Comparison of ENCODE assay signal across 11 cellular contexts in genomic region chrX:150508461-150509367, GRCh38. TPM values are rescaled to one million over a fixed set of nuclear protein-coding genes. Genes with fewer than 3 reads are reported as not detected.
DNase-seq lines count a peak whose midpoint lies in the region; ATAC-seq, FAIRE-seq and TF ChIP-seq lines count a peak whose summit lies in the region.
"Had no signal": no experiment of that assay in that cellular context is flagged by ENCODE, and none has a peak within 500 bp of the region (broad histone marks: within the 10 kb centered on the region; RNA-seq: fewer than 3 reads in every experiment).

No MANE protein-coding gene starts in this region.

- H3K36me3 ChIP-seq in HepG2 (replicated peaks in 1 of 2; ENCODE audit: control insufficient read depth in 1 of 2, insufficient read depth in 2 of 2, low read length in 2 of 2) = no peaks in the 10 kb centered on the region

- no peak overlapping the region for H3K27ac ChIP-seq in HepG2 (ENCODE audit: extremely low read length, insufficient read depth, low read length)
- peak overlapping the region; percentile 75 for H3K27ac ChIP-seq in substantia nigra (ENCODE audit: low read depth, low read length, poor library complexity, severe bottlenecking)

- H2AFZ ChIP-seq in HepG2 (ENCODE audit: low read length) = no peak overlapping the region

- no peaks in the 10 kb centered on the region for H3K4me1 ChIP-seq in HepG2 (ENCODE audit: insufficient read depth, low read length)

- H3K9ac ChIP-seq in HepG2 (ENCODE audit: insufficient read depth, low read depth, low read length) = no peak overlapping the region

- TF ChIP-seq RAD21 in HepG2 (CRISPR knock-in tag; IDR thresholded peaks at IDR 0.05) = no peak

- no peak for TF ChIP-seq CTCF in HepG2 (CRISPR knock-in tag; IDR thresholded peaks at IDR 0.05)

- CTCF ChIA-PET in HepG2 (lab: Yijun Ruan, JAX; ENCODE audit: low intra/inter-chr PET ratio, low total read pairs) = no interaction called here

- in situ Hi-C loops in HepG2 (cut with HindIII; ENCODE audit: extremely low pct_ligation_motif_present, low pct_unique_long_range_greater_than_20kb) = no loop called here

- no peaks in the 10 kb centered on the region for H3K9me3 ChIP-seq in HepG2 (ENCODE audit: low read length)

- no TSS peak for BruUV-seq in HepG2 (replicated peaks; lab: Mats Ljungman, UMichigan)

- peak; percentile 75 for DNase-seq in NCI-H2029 (lab: John Stamatoyannopoulos, UW)
- DNase-seq in dermis microvascular lymphatic vessel endothelial cell (ENCODE audit: low read depth in 2 of 2) = peak; percentile 24 to 54
- no peak for DNase-seq in HepG2 (ENCODE audit: low spot score)
- DNase-seq in substantia nigra (lab: John Stamatoyannopoulos, UW) = peak; percentile 1 to 80 (median 51)
- no peak for DNase-seq in activated naive CD4-positive, alpha-beta T cell (lab: John Stamatoyannopoulos, UW)
- DNase-seq in AML-193 (lab: John Stamatoyannopoulos, UW) = no peak
- DNase-seq: activated T-cell treated with anti-CD3 and anti-CD28 coated beads, Interleukin-2, amount 50 U/mL, for 24 hours; DMS53; NCI-H187 treated with DMSO at 0.1 percent for 48 hours had no signal

- POLR2A ChIA-PET in HepG2 (lab: Yijun Ruan, JAX) = no interaction called here

- no peaks in the 10 kb centered on the region; a peak in 2 of 5 replicates for H3K27me3 ChIP-seq in HepG2 (ENCODE audit: control insufficient read depth in 1 of 2, insufficient read depth in 2 of 2, low read length in 2 of 2)

- H3K4me2 ChIP-seq in HepG2 (ENCODE audit: low read depth, low read length) = no peak overlapping the region

- FAIRE-seq in HepG2 (lab: Jason Lieb, UNC) = no peak

- no peak overlapping the region for H3K4me3 ChIP-seq in HepG2 (replicated peaks in 1 of 3; ENCODE audit: insufficient read depth in 1 of 3, low read depth in 2 of 3, low read length in 3 of 3)

- no peak for TF ChIP-seq POLR2A in HepG2 (IDR thresholded peaks at IDR 0.05; ENCODE audit: insufficient read depth in 1 of 2, low read depth in 2 of 2, low read length in 2 of 2)

- intact Hi-C loops in HepG2 (cut with micrococcal nuclease; ENCODE audit: unreplicated experiment) = no loop called here

- TF ChIP-seq EP300 in HepG2 (IDR thresholded peaks at IDR 0.05; ENCODE audit: low read depth in 2 of 2, low read length in 2 of 2) (no peak), HepG2 (CRISPR knock-in tag; IDR thresholded peaks at IDR 0.05; ENCODE audit: borderline replicate concordance) (no peak)

- H3K79me2 ChIP-seq in HepG2 (ENCODE audit: insufficient read depth, low read length) = no peaks in the 10 kb centered on the region

- WGBS in HepG2 (ENCODE audit: low lambda C conversion rate) = 0% methylated on average over 1 of the region's 16 CpGs

- peak; percentile 40; the same call in 2 of the 3 replicates for ATAC-seq in HepG2
- no peak for ATAC-seq in HG03457 (IDR thresholded peaks at IDR 0.05; ENCODE audit: unreplicated experiment)
- ATAC-seq in GM18867 (IDR thresholded peaks at IDR 0.05; ENCODE audit: unreplicated experiment) = no peak

- H4K20me1 ChIP-seq in HepG2 (ENCODE audit: insufficient read depth, low read length) = no peaks in the 10 kb centered on the region

TF ChIP-seq in HepG2, 621 proteins besides CTCF, POLR2A, EP300 and RAD21:
- no peak for TF ChIP-seq ZNF660 (CRISPR knock-in tag; IDR thresholded peaks at IDR 0.05; ENCODE audit: borderline replicate concordance, low read depth)
- no peak for TF ChIP-seq ZBTB25 (CRISPR knock-in tag; IDR thresholded peaks at IDR 0.05)
- TF ChIP-seq ZNF431 (CRISPR knock-in tag; IDR thresholded peaks at IDR 0.05; ENCODE audit: borderline replicate concordance, low read depth) = no peak

RNA-seq across cellular contexts. Expression of gene MTM1, which starts 59.7 kb away (rescaled TPM):
- total RNA-seq in dermis microvascular lymphatic vessel endothelial cell = 11.4 and 13.9 TPM in 2 replicates
- total RNA-seq in HepG2 (2016; rRNA removed; fragmentation: Illumina TruSeq; extraction: Trizol) = 15.2 and 27.2 TPM in 2 replicates
- 15.6 and 17.4 TPM in 2 replicates for total RNA-seq in HepG2 (2016; cell fraction: cytosol; rRNA removed; fragmentation: Illumina TruSeq; extraction: Trizol; ENCODE audit: low read depth)
- 16.4 and 29.7 TPM in 2 replicates for total RNA-seq in HepG2 (2016; cell fraction: insoluble cytoplasmic fraction; rRNA removed; fragmentation: Illumina TruSeq; extraction: Trizol)
- 9.7 and 11.4 TPM in 2 replicates for total RNA-seq in HepG2 (2016; cell fraction: membrane; rRNA removed; fragmentation: Illumina TruSeq; extraction: Trizol)
- 15.2 and 19.0 TPM in 2 replicates for total RNA-seq in HepG2 (2016; cell fraction: nucleus; rRNA removed; fragmentation: Illumina TruSeq; extraction: Trizol)
- 8.7 and 12.0 TPM in 2 replicates for polyA plus RNA-seq in HepG2 (2011; rRNA removed)
- polyA plus RNA-seq in HepG2 (2011; cell fraction: cytosol; rRNA removed) = 4.5 and 5.6 TPM in 2 replicates
- 3.9 and 5.2 TPM in 2 replicates for polyA plus RNA-seq in HepG2 (2011; cell fraction: nucleus; rRNA removed)
- 10.3 and 16.8 TPM in 2 replicates for polyA plus RNA-seq in HepG2 (2012)
- polyA plus RNA-seq in HepG2 (2016; cell fraction: cytosol; fragmentation: Illumina TruSeq; extraction: Trizol; ENCODE audit: low read depth) = 0.55 and 0.63 TPM in 2 replicates
- polyA plus RNA-seq in HepG2 (2016; cell fraction: insoluble cytoplasmic fraction; fragmentation: Illumina TruSeq; extraction: Trizol; ENCODE audit: low read depth) = 21.9 and 26.9 TPM in 2 replicates
- polyA plus RNA-seq in HepG2 (2016; cell fraction: membrane; fragmentation: Illumina TruSeq; extraction: Trizol; ENCODE audit: low read depth) = 1.6 and 2.2 TPM in 2 replicates
- 13.2 and 14.3 TPM in 2 replicates for polyA plus RNA-seq in HepG2 (2016; cell fraction: nucleus; fragmentation: Illumina TruSeq; extraction: Trizol; ENCODE audit: insufficient read depth, low read depth)
- 2.7 and 7.2 TPM in 2 replicates for polyA minus RNA-seq in HepG2 (2011; rRNA and poly(A)+ RNA removed; ENCODE audit: low replicate concordance)
- polyA minus RNA-seq in HepG2 (2011; cell fraction: cytosol; rRNA and poly(A)+ RNA removed) = 6.0 and 7.1 TPM in 2 replicates
- 40.0 and 50.3 TPM in 2 replicates for polyA minus RNA-seq in HepG2 (2011; cell fraction: nucleus; rRNA and poly(A)+ RNA removed)

Comparison
In these comparisons a context has a peak if more than half of its experiments do, and no peak if none do; other contexts are left out.
1. DNase-seq: peak in NCI-H2029 (single experiment), dermis microvascular lymphatic vessel endothelial cell (2 of 2) and substantia nigra (49 of 49); none in HepG2 (single experiment), activated naive CD4-positive, alpha-beta T cell (0 of 4) and AML-193 (0 of 2).